24 cellular contexts compared by ENCODE assay signal in the genomic region with DNA sequence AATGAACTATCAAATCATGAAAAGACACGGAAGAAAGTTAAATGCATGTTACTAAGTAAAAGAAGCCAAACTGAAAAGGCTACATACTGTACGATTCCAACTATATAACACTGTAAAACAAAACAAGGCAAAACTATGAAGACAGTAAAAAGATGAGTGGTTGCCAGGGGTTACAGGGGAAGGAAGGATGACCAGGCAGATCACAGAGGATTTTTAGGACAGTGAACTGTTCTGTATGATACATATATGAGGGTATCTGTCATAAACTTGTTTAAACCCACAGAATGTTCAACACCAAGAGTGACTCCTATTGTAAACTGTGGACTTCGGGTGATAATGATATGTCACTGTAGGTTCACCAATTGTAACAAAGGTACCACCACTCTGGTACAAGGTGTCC.
DNase-seq lines count a peak whose midpoint lies in the region; ATAC-seq and TF ChIP-seq lines count a peak whose summit lies in the region.
"Had no signal": no experiment of that assay in that cellular context is flagged by ENCODE, and none has a peak within 500 bp of the region (broad histone marks: within the 10 kb centered on the region; RNA-seq: fewer than 3 reads in every experiment).

No MANE protein-coding gene starts in this region.

- peaks cover 99% of the 10 kb centered on the region for H3K4me1 Mint-ChIP-seq in activated T-cell treated with anti-CD3 and anti-CD28 coated beads, Interleukin-2, amount 50 U/mL, for 72 hours (ENCODE audit: low read depth)
- peaks cover 72% of the 10 kb centered on the region for H3K4me1 Mint-ChIP-seq in stimulated activated effector memory CD8-positive, alpha-beta T cell treated with anti-CD3 and anti-CD28 coated beads, Interleukin-12 subunit alpha, Interleukin-12 subunit beta, amount 100 ng/mL, for 72 hours

- no peaks in the 10 kb centered on the region for H3K27me3 Mint-ChIP-seq in activated T-cell treated with anti-CD3 and anti-CD28 coated beads, Interleukin-2, amount 50 U/mL, for 72 hours (ENCODE audit: low read depth)
- H3K27me3 Mint-ChIP-seq: naive B cell had no signal

- H3K4ac ChIP-seq in IMR-90 (ENCODE audit: low read depth, low read length), result peak overlapping the region; percentile 75

- TF ChIP-seq POLR2A in IMR-90 (IDR thresholded peaks at IDR 0.05; ENCODE audit: low read depth, low read length), result no peak

- H3K23ac ChIP-seq in IMR-90 (ENCODE audit: low read depth, low read length), result peak overlapping the region; percentile 95

- peak overlapping the region; percentile 68; the same call in 1 of the 2 replicates for H2AK5ac ChIP-seq in IMR-90 (ENCODE audit: low read depth, low read length)

- peaks cover 0 to 12% of the 10 kb centered on the region in 2 donors for H3K36me3 Mint-ChIP-seq in activated T-cell treated with anti-CD3 and anti-CD28 coated beads, Interleukin-2, amount 50 U/mL, for 72 hours (ENCODE audit: insufficient read depth in 2 of 2)
- peaks cover 92% of the 10 kb centered on the region for H3K36me3 Mint-ChIP-seq in stimulated activated effector memory CD8-positive, alpha-beta T cell treated with anti-CD3 and anti-CD28 coated beads, Interleukin-12 subunit alpha, Interleukin-12 subunit beta, amount 100 ng/mL, for 72 hours
- H3K36me3 Mint-ChIP-seq: naive B cell had no signal

- H3K9ac ChIP-seq in IMR-90 (ENCODE audit: low read depth, low read length) (no peak overlapping the region; the same call in 1 of the 2 replicates), fibroblast of lung (ENCODE audit: insufficient read depth, low read length) (peak overlapping the region; percentile 27)

- no peaks in the 10 kb centered on the region for H3K9me3 Mint-ChIP-seq in activated T-cell treated with anti-CD3 and anti-CD28 coated beads, Interleukin-2, amount 50 U/mL, for 72 hours
- H3K9me3 Mint-ChIP-seq in stimulated activated effector memory CD8-positive, alpha-beta T cell treated with anti-CD3 and anti-CD28 coated beads, Interleukin-12 subunit alpha, Interleukin-12 subunit beta, amount 100 ng/mL, for 72 hours, result no peaks in the 10 kb centered on the region
- H3K9me3 Mint-ChIP-seq: naive B cell had no signal

- H3K18ac ChIP-seq in IMR-90 (ENCODE audit: low read depth, low read length), result peak overlapping the region; percentile 70; the same call in 1 of the 2 replicates

- TF ChIP-seq RAD21 in IMR-90 (IDR thresholded peaks at IDR 0.05; ENCODE audit: low read length), result no peak

- H3K9me3 ChIP-seq in IMR-90 (ENCODE audit: control insufficient read depth, insufficient read depth, low read length) (no peaks in the 10 kb centered on the region), fibroblast of lung (ENCODE audit: control insufficient read depth, insufficient read depth, low read depth, low read length) (no peaks in the 10 kb centered on the region)

- peaks cover 94% of the 10 kb centered on the region for H3K79me2 ChIP-seq in fibroblast of lung (ENCODE audit: control insufficient read depth, insufficient read depth, low read length)

- 0 out of 3 replicates have a peak overlapping the region, but pooled peaks have one; percentile 15 for H2BK15ac ChIP-seq in IMR-90 (ENCODE audit: low read depth, low read length)

- in situ Hi-C loops in IMR-90 (cut with MboI; ENCODE audit: low sequenced_read_pairs), result no loop called here

- H3K4me2 ChIP-seq in IMR-90 (ENCODE audit: low read depth, low read length) (peak overlapping the region; percentile 25; the same call in 1 of the 2 replicates), fibroblast of lung (ENCODE audit: extremely low read depth, insufficient read depth, low read length) (peak overlapping the region; percentile 42)
- H3K4me2 ChIP-seq: hepatocyte had no signal

- peaks cover 18% of the 10 kb centered on the region for H4K20me1 ChIP-seq in IMR-90 (ENCODE audit: insufficient read depth, low read length)
- H4K20me1 ChIP-seq in fibroblast of lung (ENCODE audit: control insufficient read depth, extremely low read depth, insufficient read depth, low read length), result no peaks in the 10 kb centered on the region

- H3K79me1 ChIP-seq in IMR-90 (ENCODE audit: low read depth in 1 of 2, low read length in 2 of 2), result peaks cover 3 to 73% of the 10 kb centered on the region in 2 experiments; a peak in 3 of 4 replicates

- no peaks in the 10 kb centered on the region for H3K27me3 ChIP-seq in IMR-90 (ENCODE audit: control insufficient read depth, insufficient read depth, low read length)
- no peaks in the 10 kb centered on the region for H3K27me3 ChIP-seq in fibroblast of lung (ENCODE audit: control insufficient read depth, insufficient read depth, low read length)
- H3K27me3 ChIP-seq: hepatocyte had no signal

- H3K9me1 ChIP-seq in IMR-90 (ENCODE audit: insufficient read depth, low read length), result peaks cover 29% of the 10 kb centered on the region

- H3K27ac ChIP-seq in IMR-90 (ENCODE audit: insufficient read depth, low read length) (peak overlapping the region; percentile 47; the same call in 1 of the 2 replicates), fibroblast of lung (ENCODE audit: insufficient read depth, low read length) (peak overlapping the region; percentile 98), coronary artery (peak overlapping the region in 1 of 2 donors; percentile 65)

- no peak for TF ChIP-seq CTCF in IMR-90 (conservative IDR thresholded peaks at IDR 0.05; ENCODE audit: low read depth, low read length)
- no peak for TF ChIP-seq CTCF in fibroblast of lung (conservative IDR thresholded peaks at IDR 0.05 in 1 of 2, IDR thresholded peaks at IDR 0.05 in 1 of 2; ENCODE audit: low read depth in 1 of 2, low read length in 2 of 2)
- no peak for TF ChIP-seq CTCF in coronary artery (IDR thresholded peaks at IDR 0.05)

- H2AFZ ChIP-seq in IMR-90 (replicated peaks; ENCODE audit: low read length, poor library complexity), result no peak overlapping the region
- no peak overlapping the region for H2AFZ ChIP-seq in fibroblast of lung (ENCODE audit: low read length)
- H2AFZ ChIP-seq: hepatocyte had no signal

- intact Hi-C loops in IMR-90 (cut with micrococcal nuclease), result loop anchor here (2.0 kb wide), 1 partner anchor 70 kb away; no protein-coding TSS in a partner anchor

- ATAC-seq in activated T-cell treated with anti-CD3 and anti-CD28 coated beads, Interleukin-2, amount 50 U/mL, for 72 hours (replicated peaks in 1 of 2), result peak; percentile 39 to 46
- no peak for ATAC-seq in IMR-90 (ENCODE audit: low read depth)
- ATAC-seq in stimulated activated effector memory CD8-positive, alpha-beta T cell treated with anti-CD3 and anti-CD28 coated beads, Interleukin-12 subunit alpha, Interleukin-12 subunit beta, amount 100 ng/mL, for 72 hours, result peak; percentile 82
- ATAC-seq: activated CD8-positive, alpha-beta T cell treated with anti-CD3 and anti-CD28 coated beads, Interleukin-2, amount 10 ng/mL, durations not matched to agents 7 days and 5 days had no signal

- peak overlapping the region; percentile 99 for H2BK5ac ChIP-seq in IMR-90 (ENCODE audit: low read depth, low read length, poor library complexity, severe bottlenecking)

- H3K36me3 ChIP-seq in IMR-90 (ENCODE audit: control insufficient read depth, insufficient read depth, low read length) (peaks cover 4% of the 10 kb centered on the region), fibroblast of lung (ENCODE audit: control insufficient read depth, insufficient read depth, low read length) (no peaks in the 10 kb centered on the region)

- H3K27ac Mint-ChIP-seq in activated T-cell treated with anti-CD3 and anti-CD28 coated beads, Interleukin-2, amount 50 U/mL, for 72 hours, result peak overlapping the region; percentile 52
- peak overlapping the region; percentile 86 for H3K27ac Mint-ChIP-seq in stimulated activated effector memory CD8-positive, alpha-beta T cell treated with anti-CD3 and anti-CD28 coated beads, Interleukin-12 subunit alpha, Interleukin-12 subunit beta, amount 100 ng/mL, for 72 hours

- no peak overlapping the region for H3K4me3 ChIP-seq in IMR-90 (ENCODE audit: insufficient read depth, low read depth, low read length)
- no peak overlapping the region for H3K4me3 ChIP-seq in fibroblast of lung (replicated peaks in 1 of 4; ENCODE audit: control extremely low read depth in 1 of 4, insufficient read depth in 1 of 4, low read depth in 3 of 4, low read length in 4 of 4)
- H3K4me3 ChIP-seq in coronary artery, result no peak overlapping the region
- H3K4me3 ChIP-seq: hepatocyte, skin epidermis had no signal

- H3K4me1 ChIP-seq in IMR-90 (ENCODE audit: control insufficient read depth, insufficient read depth, low read length) (peaks cover 40% of the 10 kb centered on the region), fibroblast of lung (ENCODE audit: control insufficient read depth, extremely low read depth, insufficient read depth, low read length) (peaks cover 41% of the 10 kb centered on the region)

- H4K91ac ChIP-seq in IMR-90 (ENCODE audit: insufficient read depth, low read depth, low read length), result no peak overlapping the region

- POLR2A ChIA-PET in IMR-90 (lab: Charles Lee; ENCODE audit: unreplicated experiment), result no interaction called here

- peak overlapping the region; percentile 68 for H3K14ac ChIP-seq in IMR-90 (replicated peaks; ENCODE audit: low read depth, low read length)

- H2BK20ac ChIP-seq in IMR-90 (ENCODE audit: low read depth, low read length), result peak overlapping the region; percentile 56; the same call in 1 of the 2 replicates

- DNase-seq in activated T-cell treated with anti-CD3 and anti-CD28 coated beads, Interleukin-2, amount 50 U/mL, for 72 hours, result no peak
- DNase-seq in activated T-cell treated with anti-CD3 and anti-CD28 coated beads, Interleukin-2, amount 50 U/mL, for 48 hours, result no peak
- DNase-seq in IMR-90 (peak; percentile 52), fibroblast of lung (ENCODE audit: low read depth in 2 of 2) (no peak), UCSD-AML1 (lab: John Stamatoyannopoulos, UW; ENCODE audit: unreplicated experiment) (no peak), superior temporal gyrus (ENCODE audit: extremely low spot score) (no peak), coronary artery (ENCODE audit: low spot score) (no peak)
- no peak for DNase-seq in stimulated activated effector memory CD8-positive, alpha-beta T cell treated with anti-CD3 and anti-CD28 coated beads, Interleukin-12 subunit alpha, Interleukin-12 subunit beta, amount 100 ng/mL, for 72 hours (ENCODE audit: low spot score in 2 of 2)
- DNase-seq: ACHN; activated CD8-positive, alpha-beta T cell treated with anti-CD3 and anti-CD28 coated beads, Interleukin-2, amount 10 ng/mL, durations not matched to agents 7 days and 5 days; aorta; C1 segment of cervical spinal cord; cerebellar nuclear complex; effector CD8-positive, alpha-beta T cell; GF-D8; mammary epithelial cell; naive B cell; NCI-H1105 treated with DMSO at 0.1 percent for 48 hours; NCI-H524; posterior cingulate gyrus; stimulated activated CD4-positive, alpha-beta T cell treated with anti-CD3 and anti-CD28 coated beads, Interleukin-2, amount 100 ng/mL, for 48 hours; SW 1271 had no signal

- WGBS in IMR-90 (ENCODE audit: extremely low coverage in 2 of 2, insufficient read length in 1 of 2), 2 experiments, result no CpG with 5 or more reads among the region's 3 CpGs

- H4K5ac ChIP-seq in IMR-90 (ENCODE audit: low read depth, low read length), result peak overlapping the region; percentile 49; the same call in 1 of the 2 replicates

- H3K56ac ChIP-seq in IMR-90 (ENCODE audit: extremely low read depth, insufficient read depth, low read length), result no peak overlapping the region

- H2BK120ac ChIP-seq in IMR-90 (ENCODE audit: low read depth, low read length), result peak overlapping the region; percentile 78

- dilution Hi-C loops in IMR-90 (cut with HindIII; ENCODE audit: low sequenced_read_pairs, unreplicated experiment), result no loop called here

- peak overlapping the region in 1 of 2 donors; percentile 14 for H3K4me3 Mint-ChIP-seq in activated T-cell treated with anti-CD3 and anti-CD28 coated beads, Interleukin-2, amount 50 U/mL, for 72 hours
- H3K4me3 Mint-ChIP-seq in stimulated activated effector memory CD8-positive, alpha-beta T cell treated with anti-CD3 and anti-CD28 coated beads, Interleukin-12 subunit alpha, Interleukin-12 subunit beta, amount 100 ng/mL, for 72 hours, result no peak overlapping the region
- H3K4me3 Mint-ChIP-seq: activated CD8-positive, alpha-beta T cell treated with anti-CD3 and anti-CD28 coated beads, Interleukin-2, amount 10 ng/mL, durations not matched to agents 7 days and 5 days; naive B cell had no signal

- BruUV-seq in IMR-90 (replicated peaks; lab: Mats Ljungman, UMichigan), result no TSS peak

- CTCF ChIA-PET in IMR-90 (lab: Yijun Ruan, JAX), result no interaction called here

- H4K8ac ChIP-seq in IMR-90 (ENCODE audit: low read depth in 2 of 2, low read length in 2 of 2), result peak overlapping the region in 1 of 2 experiments; percentile 31; a peak in 2 of 4 replicates

- no peak overlapping the region for H2AK9ac ChIP-seq in IMR-90 (replicated peaks; ENCODE audit: low read depth, low read length, poor library complexity)
